Comparison of ENCODE assay signal across 36 cellular contexts in the genomic region with DNA sequence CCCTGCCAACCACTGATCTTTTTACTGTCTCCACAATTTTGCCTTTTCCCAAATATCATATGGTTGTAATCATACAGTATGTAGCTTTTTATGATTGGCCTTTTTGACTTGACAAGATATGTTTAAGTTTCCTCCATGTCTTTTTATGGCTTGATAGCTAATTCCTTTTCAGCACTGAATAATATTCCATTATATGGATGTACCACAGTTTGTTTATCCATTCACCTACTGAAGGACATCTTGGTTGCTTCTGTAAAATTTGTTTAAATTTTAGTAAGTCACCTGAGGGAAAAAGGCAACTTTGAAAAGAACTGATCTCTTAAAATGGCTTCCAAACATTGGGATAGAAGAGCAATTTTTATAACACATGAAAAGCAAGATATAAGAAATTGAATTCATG. TPM values are rescaled to one million over a fixed set of nuclear protein-coding genes. Genes with fewer than 3 reads are reported as not detected.
"Had no signal": no experiment of that assay in that cellular context is flagged by ENCODE, and none has a peak within 500 bp of the region (broad histone marks: within the 10 kb centered on the region; RNA-seq: fewer than 3 reads in every experiment).

No MANE protein-coding gene starts in this region.

- H3K9me3 ChIP-seq: MG63 had no signal

- H3K4me2 ChIP-seq: KMS-11 had no signal

- H3K9ac ChIP-seq: KMS-11 had no signal

- H3K4me3 ChIP-seq: MG63 had no signal

- H3K36me3 ChIP-seq: MG63 had no signal

- H3K27ac ChIP-seq: KMS-11 had no signal

- DNase-seq: Kasumi-1, KBM-7, KG1, MG63, MM.1S, MV-4-11, NCI-H1048, NCI-H1092, NCI-H1092 treated with DMSO at 0.1 percent for 48 hours, NCI-H1105, NCI-H1105 treated with DMSO at 0.1 percent for 48 hours, NCI-H1417, NCI-H1417 treated with DMSO at 0.1 percent for 48 hours, NCI-H1436, NCI-H1436 treated with DMSO at 0.1 percent for 48 hours, NCI-H146, NCI-H1694, NCI-H1694 treated with DMSO at 0.1 percent for 48 hours, NCI-H187, NCI-H187 treated with DMSO at 0.1 percent for 48 hours, NCI-H1930, NCI-H2029, NCI-H2029 treated with DMSO at 0.1 percent for 48 hours, NCI-H2081, NCI-H2081 treated with DMSO at 0.1 percent for 48 hours, NCI-H2107, NCI-H2171, NCI-H2171 treated with DMSO at 0.1 percent for 48 hours, NCI-H2227 treated with DMSO at 0.1 percent for 48 hours, NCI-H226, NCI-H345, NCI-H446, NCI-H446 treated with DMSO at 0.1 percent for 48 hours, NCI-H510A had no signal

RNA-seq across cellular contexts. Expression of a gene that starts 43.5 kb away (rescaled TPM):
- total RNA-seq: MCF 10A had no signal
